ENCODE assay signal across 8 cellular contexts in genomic region chr2:189580662-189581353, GRCh38. TPM values are rescaled to one million over a fixed set of nuclear protein-coding genes. Genes with fewer than 3 reads are reported as not detected.
DNase-seq lines count a peak whose midpoint lies in the region; ATAC-seq, FAIRE-seq and TF ChIP-seq lines count a peak whose summit lies in the region.

A gene with protein sequence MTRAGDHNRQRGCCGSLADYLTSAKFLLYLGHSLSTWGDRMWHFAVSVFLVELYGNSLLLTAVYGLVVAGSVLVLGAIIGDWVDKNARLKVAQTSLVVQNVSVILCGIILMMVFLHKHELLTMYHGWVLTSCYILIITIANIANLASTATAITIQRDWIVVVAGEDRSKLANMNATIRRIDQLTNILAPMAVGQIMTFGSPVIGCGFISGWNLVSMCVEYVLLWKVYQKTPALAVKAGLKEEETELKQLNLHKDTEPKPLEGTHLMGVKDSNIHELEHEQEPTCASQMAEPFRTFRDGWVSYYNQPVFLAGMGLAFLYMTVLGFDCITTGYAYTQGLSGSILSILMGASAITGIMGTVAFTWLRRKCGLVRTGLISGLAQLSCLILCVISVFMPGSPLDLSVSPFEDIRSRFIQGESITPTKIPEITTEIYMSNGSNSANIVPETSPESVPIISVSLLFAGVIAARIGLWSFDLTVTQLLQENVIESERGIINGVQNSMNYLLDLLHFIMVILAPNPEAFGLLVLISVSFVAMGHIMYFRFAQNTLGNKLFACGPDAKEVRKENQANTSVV (minus strand): TSS chr2:189580786. CDS start chr2:189580460, 326 bp downstream.

- H3K4me2 ChIP-seq in GM23338: peak within 1 kb of the TSS; percentile 99

- TF ChIP-seq CTCF in Calu3 (IDR thresholded peaks at IDR 0.05; ENCODE audit: unreplicated experiment) (no peak), GM23338 (conservative IDR thresholded peaks at IDR 0.05; ENCODE audit: low read depth in 2 of 2) (no peak), WTC11 (IDR thresholded peaks at IDR 0.05) (no peak)

- H3K27ac ChIP-seq in GM23338 (ENCODE audit: low read depth): no peak within 1 kb of the TSS
- H3K27ac ChIP-seq in caudate nucleus (ENCODE audit: low read depth, low read length): peak within 1 kb of the TSS; percentile 55
- peak within 1 kb of the TSS; percentile 76 to 81 for H3K27ac ChIP-seq in small intestine (ENCODE audit: low read depth in 1 of 2, low read length in 1 of 2)

- DNase-seq in Calu3 (peak; percentile 86), GM23338 (ENCODE audit: low spot score) (peak; percentile 73), NCI-H1092 treated with DMSO at 0.1 percent for 48 hours (lab: John Stamatoyannopoulos, UW) (peak; percentile 54), WTC11 (ENCODE audit: low spot score) (peak; percentile 60), caudate nucleus (lab: John Stamatoyannopoulos, UW) (peak in 48 of 61 donors; percentile 3 to 81 (median 38)), islet precursor cell (peak; percentile 92), small intestine (peak; percentile 89)

- H3K79me2 ChIP-seq in GM23338 (replicated peaks; ENCODE audit: insufficient read depth): no peaks in the 10 kb centered on the region

- BruUV-seq in Calu3 (replicated peaks; lab: Mats Ljungman, UMichigan): no TSS peak

- H3K9me3 Mint-ChIP-seq in Calu3 (ENCODE audit: low read depth, unreplicated experiment) (no peaks in the 10 kb centered on the region), GM23338 (no peaks in the 10 kb centered on the region), WTC11 (no peaks in the 10 kb centered on the region)

- H3K27ac Mint-ChIP-seq in Calu3 (ENCODE audit: unreplicated experiment) (peak within 1 kb of the TSS; percentile 93), GM23338 (no peak within 1 kb of the TSS), WTC11 (no peak within 1 kb of the TSS)

- H3K4me1 Mint-ChIP-seq in Calu3 (ENCODE audit: low read depth, unreplicated experiment) (peaks cover 62% of the 10 kb centered on the region), GM23338 (peaks cover 19% of the 10 kb centered on the region), WTC11 (peaks cover 16% of the 10 kb centered on the region)

- H3K4me1 ChIP-seq in GM23338 (ENCODE audit: insufficient read depth): peaks cover 11% of the 10 kb centered on the region
- peaks cover 2 to 11% of the 10 kb centered on the region in 2 donors for H3K4me1 ChIP-seq in small intestine (ENCODE audit: control insufficient read depth in 2 of 2, insufficient read depth in 1 of 2, low read depth in 1 of 2, low read length in 1 of 2)

- peaks cover 3% of the 10 kb centered on the region; the same call in 1 of the 2 replicates for H3F3A ChIP-seq in GM23338 (replicated peaks; ENCODE audit: low read depth)

- intact Hi-C loops in Calu3 (cut with micrococcal nuclease; ENCODE audit: unreplicated experiment): no loop called here

- H3K36me3 Mint-ChIP-seq in Calu3 (ENCODE audit: insufficient read depth, unreplicated experiment) (peaks cover 28% of the 10 kb centered on the region), GM23338 (ENCODE audit: low read depth) (no peaks in the 10 kb centered on the region), WTC11 (no peaks in the 10 kb centered on the region)

- H3K4me3 Mint-ChIP-seq in Calu3 (ENCODE audit: low read depth, unreplicated experiment): peak within 1 kb of the TSS; percentile 98
- H3K4me3 Mint-ChIP-seq in GM23338: peak within 1 kb of the TSS; percentile 69
- peak within 1 kb of the TSS; percentile 72 for H3K4me3 Mint-ChIP-seq in WTC11

- 0 to 1% (median 1%) methylated on average over 70 to 78 of the region's 78 CpGs for WGBS in small intestine, 3 donors

- H3K36me3 ChIP-seq in GM23338 (ENCODE audit: insufficient read depth) (no peaks in the 10 kb centered on the region), small intestine (ENCODE audit: control insufficient read depth in 2 of 2, insufficient read depth in 2 of 2, low read length in 2 of 2) (peaks cover 0 to 2% of the 10 kb centered on the region in 2 donors)

- ATAC-seq in GM23338 (peak; percentile 85), WTC11 (peak; percentile 79), GM19328 (IDR thresholded peaks at IDR 0.05; ENCODE audit: unreplicated experiment) (no peak)

- no peaks in the 10 kb centered on the region for H3K9me3 ChIP-seq in small intestine (ENCODE audit: control insufficient read depth, low read depth)

- H3K4me3 ChIP-seq in GM23338 (peak within 1 kb of the TSS; percentile 86), small intestine (ENCODE audit: low read depth in 1 of 2, low read length in 2 of 2) (peak within 1 kb of the TSS; percentile 27 to 59)

- H3K27me3 ChIP-seq in GM23338 (ENCODE audit: insufficient read depth) (peaks cover 100% of the 10 kb centered on the region), small intestine (ENCODE audit: control insufficient read depth in 2 of 2, insufficient read depth in 2 of 2, low read length in 2 of 2) (peaks cover 0 to 1% of the 10 kb centered on the region in 2 donors)

- H3K27me3 Mint-ChIP-seq in Calu3 (ENCODE audit: unreplicated experiment) (no peaks in the 10 kb centered on the region), GM23338 (ENCODE audit: insufficient read depth, low read depth, poor library complexity) (peaks cover 81% of the 10 kb centered on the region), WTC11 (ENCODE audit: low read depth) (peaks cover 98% of the 10 kb centered on the region)

- H2AFZ ChIP-seq in GM23338: peak within 1 kb of the TSS; percentile 99

- CTCF ChIA-PET in Calu3 (lab: Charles Lee) (interaction anchor here (0.7 to 1.9 kb wide), 4 partner anchors 39 to 74 kb away, joined by 3 to 5 read pairs (median 3); no protein-coding TSS in a partner anchor), WTC11 (lab: Charles Lee) (interaction anchor here (0.7 kb wide), 1 partner anchor 18 kb away, joined by 3 read pairs; no protein-coding TSS in a partner anchor)

- no peak for FAIRE-seq in small intestine (lab: Jason Lieb, UNC)

- POLR2A ChIA-PET in WTC11 (lab: Charles Lee): interaction anchor here (0.6 to 1.5 kb wide), 3 partner anchors 13 to 1066 kb away, joined by 3 to 5 read pairs (median 4); no protein-coding TSS in a partner anchor

- peaks cover 17% of the 10 kb centered on the region for H4K20me1 ChIP-seq in GM23338 (replicated peaks; ENCODE audit: insufficient read depth)

- no peaks in the 10 kb centered on the region for H3K9me2 ChIP-seq in GM23338 (ENCODE audit: insufficient read depth)

TF ChIP-seq in GM23338, 12 proteins besides CTCF, POLR2A, EP300 and RAD21 (continues in another document):
- no peak for TF ChIP-seq JUNB (IDR thresholded peaks at IDR 0.05; ENCODE audit: unreplicated experiment)

TF ChIP-seq in WTC11, 78 proteins besides CTCF, POLR2A, EP300 and RAD21 (continues in another document):
- TF ChIP-seq, protein P1, sequence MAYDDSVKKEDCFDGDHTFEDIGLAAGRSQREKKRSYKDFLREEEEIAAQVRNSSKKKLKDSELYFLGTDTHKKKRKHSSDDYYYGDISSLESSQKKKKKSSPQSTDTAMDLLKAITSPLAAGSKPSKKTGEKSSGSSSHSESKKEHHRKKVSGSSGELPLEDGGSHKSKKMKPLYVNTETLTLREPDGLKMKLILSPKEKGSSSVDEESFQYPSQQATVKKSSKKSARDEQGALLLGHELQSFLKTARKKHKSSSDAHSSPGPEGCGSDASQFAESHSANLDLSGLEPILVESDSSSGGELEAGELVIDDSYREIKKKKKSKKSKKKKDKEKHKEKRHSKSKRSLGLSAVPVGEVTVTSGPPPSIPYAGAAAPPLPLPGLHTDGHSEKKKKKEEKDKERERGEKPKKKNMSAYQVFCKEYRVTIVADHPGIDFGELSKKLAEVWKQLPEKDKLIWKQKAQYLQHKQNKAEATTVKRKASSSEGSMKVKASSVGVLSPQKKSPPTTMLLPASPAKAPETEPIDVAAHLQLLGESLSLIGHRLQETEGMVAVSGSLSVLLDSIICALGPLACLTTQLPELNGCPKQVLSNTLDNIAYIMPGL (CRISPR knock-in tag; IDR thresholded peaks at IDR 0.05): no peak
- TF ChIP-seq ZNF423 (CRISPR knock-in tag; IDR thresholded peaks at IDR 0.05) (peak; percentile 78), USF2 (CRISPR knock-in tag; IDR thresholded peaks at IDR 0.05) (no peak), GABPB1 (CRISPR knock-in tag; IDR thresholded peaks at IDR 0.05) (peak; percentile 9; the same call in 1 of the 2 replicates), SMAD3 (CRISPR knock-in tag; IDR thresholded peaks at IDR 0.05; ENCODE audit: borderline replicate concordance) (no peak), CBFB (CRISPR knock-in tag; IDR thresholded peaks at IDR 0.05; ENCODE audit: low read depth) (no peak), TCF7 (CRISPR knock-in tag; IDR thresholded peaks at IDR 0.05; ENCODE audit: low read depth) (no peak)
- TF ChIP-seq, protein P2, sequence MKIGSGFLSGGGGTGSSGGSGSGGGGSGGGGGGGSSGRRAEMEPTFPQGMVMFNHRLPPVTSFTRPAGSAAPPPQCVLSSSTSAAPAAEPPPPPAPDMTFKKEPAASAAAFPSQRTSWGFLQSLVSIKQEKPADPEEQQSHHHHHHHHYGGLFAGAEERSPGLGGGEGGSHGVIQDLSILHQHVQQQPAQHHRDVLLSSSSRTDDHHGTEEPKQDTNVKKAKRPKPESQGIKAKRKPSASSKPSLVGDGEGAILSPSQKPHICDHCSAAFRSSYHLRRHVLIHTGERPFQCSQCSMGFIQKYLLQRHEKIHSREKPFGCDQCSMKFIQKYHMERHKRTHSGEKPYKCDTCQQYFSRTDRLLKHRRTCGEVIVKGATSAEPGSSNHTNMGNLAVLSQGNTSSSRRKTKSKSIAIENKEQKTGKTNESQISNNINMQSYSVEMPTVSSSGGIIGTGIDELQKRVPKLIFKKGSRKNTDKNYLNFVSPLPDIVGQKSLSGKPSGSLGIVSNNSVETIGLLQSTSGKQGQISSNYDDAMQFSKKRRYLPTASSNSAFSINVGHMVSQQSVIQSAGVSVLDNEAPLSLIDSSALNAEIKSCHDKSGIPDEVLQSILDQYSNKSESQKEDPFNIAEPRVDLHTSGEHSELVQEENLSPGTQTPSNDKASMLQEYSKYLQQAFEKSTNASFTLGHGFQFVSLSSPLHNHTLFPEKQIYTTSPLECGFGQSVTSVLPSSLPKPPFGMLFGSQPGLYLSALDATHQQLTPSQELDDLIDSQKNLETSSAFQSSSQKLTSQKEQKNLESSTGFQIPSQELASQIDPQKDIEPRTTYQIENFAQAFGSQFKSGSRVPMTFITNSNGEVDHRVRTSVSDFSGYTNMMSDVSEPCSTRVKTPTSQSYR (CRISPR knock-in tag; IDR thresholded peaks at IDR 0.05): no peak

RNA-seq across cellular contexts. Expression of the gene that starts here (rescaled TPM):
- 37.6 and 49.6 TPM in 2 replicates for total RNA-seq in Calu3 (2022)
- total RNA-seq in GM23338 (2014; rRNA removed; shearing (Covaris generic)): 0.70 TPM in 1 of 2 replicates, not detected in the other
- polyA plus RNA-seq in GM23338 (2016; fragmentation: Nextera tagmentation; extraction: Ambion mirVana): 0.08 and 0.10 TPM in 2 replicates
- total RNA-seq in WTC11 (2021): 0.53 to 0.76 TPM (median 0.57 TPM) in 3 replicates
- 100 to 1,000 TPM in 1 of 3 donors, 10 to 100 TPM in 2; 72.6 to 212 (median 97.3) TPM for polyA plus RNA-seq in small intestine

Comparison
In these comparisons a context has a peak if more than half of its experiments do, and no peak if none do; other contexts are left out.
1. RNA of the gene that starts here (total RNA-seq): 37.6 to 49.6 TPM in Calu3; 0.53 to 0.76 TPM in WTC11 and 0.70 TPM in GM23338; every median in the first group is over 10 times any median in the second.
2. RNA of the gene that starts here (polyA plus RNA-seq): 72.6 to 212 TPM in small intestine; 0.08 to 0.10 TPM in GM23338; every median in the first group is over 10 times any median in the second.
3. Peak in DNase-seq, ATAC-seq, H3K4me3 ChIP-seq and H3K4me2 ChIP-seq in GM23338; RNA of the gene not detected or under 1 TPM.
4. Peak in DNase-seq and ATAC-seq in WTC11; RNA of the gene not detected or under 1 TPM.
5. DNase-seq: peak in every context shown above with its lines; median percentile 92 in islet precursor cell; 89 in small intestine; 86 in Calu3; 73 in GM23338; 60 in WTC11; 54 in NCI-H1092 treated with DMSO at 0.1 percent for 48 hours; 38 in caudate nucleus.
6. Peak in every context shown above with its lines, with median percentiles within 50 percentile points of each other: H3K4me3 Mint-ChIP-seq.